In genomic region chr6:119052292-119052889, GRCh38 we compare ENCODE assay signal across 14 cellular contexts. TPM values are rescaled to one million over a fixed set of nuclear protein-coding genes. Genes with fewer than 3 reads are reported as not detected.
DNase-seq lines count a peak whose midpoint lies in the region; ATAC-seq, FAIRE-seq and TF ChIP-seq lines count a peak whose summit lies in the region.
"Had no signal": no experiment of that assay in that cellular context is flagged by ENCODE, and none has a peak within 500 bp of the region (broad histone marks: within the 10 kb centered on the region; RNA-seq: fewer than 3 reads in every experiment).

No MANE protein-coding gene starts in this region.

- peaks cover 4% of the 10 kb centered on the region for H3K9me3 Mint-ChIP-seq in CD4-positive, alpha-beta T cell
- H3K9me3 Mint-ChIP-seq in activated naive CD4-positive, alpha-beta T cell treated with anti-CD3 and anti-CD28 coated beads, Interleukin-2, amount 50 U/mL, for 72 hours = peaks cover 0 to 4% of the 10 kb centered on the region in 2 donors
- H3K9me3 Mint-ChIP-seq: immature natural killer cell had no signal

- CTCF ChIA-PET in CD4-positive, alpha-beta T cell (lab: Charles Lee) = interaction anchor here (1.1 to 1.5 kb wide), 3 partner anchors 21 to 39 kb away, joined by 3 to 6 read pairs (median 4); no protein-coding TSS in a partner anchor

- peak overlapping the region; percentile 28 for H3K27ac Mint-ChIP-seq in CD4-positive, alpha-beta T cell
- peak overlapping the region; percentile 76 to 87 for H3K27ac Mint-ChIP-seq in activated naive CD4-positive, alpha-beta T cell treated with anti-CD3 and anti-CD28 coated beads, Interleukin-2, amount 50 U/mL, for 72 hours
- H3K27ac Mint-ChIP-seq: immature natural killer cell had no signal

- no peak for TF ChIP-seq CTCF in CD4-positive, alpha-beta T cell (IDR thresholded peaks at IDR 0.05)

- no peaks in the 10 kb centered on the region for H3K9me3 ChIP-seq in CD4-positive, alpha-beta T cell (ENCODE audit: control insufficient read depth, low read length)
- H3K9me3 ChIP-seq: right atrium auricular region had no signal

- no peaks in the 10 kb centered on the region for H3K36me3 Mint-ChIP-seq in CD4-positive, alpha-beta T cell (ENCODE audit: low read depth)
- H3K36me3 Mint-ChIP-seq in activated naive CD4-positive, alpha-beta T cell treated with anti-CD3 and anti-CD28 coated beads, Interleukin-2, amount 50 U/mL, for 72 hours = peaks cover 0 to 20% of the 10 kb centered on the region in 2 donors

- intact Hi-C loops in CD4-positive, alpha-beta T cell (cut with DNase I, micrococcal nuclease) = loop anchor here in 1 of 2 experiments (1.0 to 2.0 kb wide), 2 partner anchors 26 to 58 kb away; partner anchors contain the start of gene FAM184A

- peak; percentile 55 for ATAC-seq in CD4-positive, alpha-beta T cell (ENCODE audit: poor library complexity)
- ATAC-seq in GM18873 (IDR thresholded peaks at IDR 0.05; ENCODE audit: low FRiP score, unreplicated experiment) (peak; percentile 87), HG03280 (IDR thresholded peaks at IDR 0.05; ENCODE audit: unreplicated experiment) (peak; percentile 68)
- ATAC-seq in activated naive CD4-positive, alpha-beta T cell treated with anti-CD3 and anti-CD28 coated beads, Interleukin-2, amount 50 U/mL, for 72 hours = peak; percentile 92
- ATAC-seq: PC-3 had no signal

- H3K4me1 Mint-ChIP-seq in CD4-positive, alpha-beta T cell (ENCODE audit: low read depth) = peaks cover 29% of the 10 kb centered on the region
- H3K4me1 Mint-ChIP-seq: immature natural killer cell had no signal

- DNase-seq in CD4-positive, alpha-beta T cell = no peak
- peak in 1 of 2 donors; percentile 50 for DNase-seq in activated naive CD4-positive, alpha-beta T cell treated with anti-CD3 and anti-CD28 coated beads, Interleukin-2, amount 50 U/mL, for 72 hours (ENCODE audit: low spot score in 2 of 2)
- DNase-seq in 8988T (no peak), urothelium cell line (ENCODE audit: low spot score) (no peak), iPS-NIHi11 (ENCODE audit: low spot score) (no peak), activated gamma-delta T cell (lab: John Stamatoyannopoulos, UW) (no peak)
- DNase-seq: immature natural killer cell, KG1, PC-3, T-helper 9 cell, trophoblast cell had no signal

- no peak overlapping the region for H3K27ac ChIP-seq in CD4-positive, alpha-beta T cell (ENCODE audit: low read depth, low read length)
- H3K27ac ChIP-seq: right atrium auricular region had no signal

- FAIRE-seq in urothelium cell line (lab: Jason Lieb, UNC) = no peak

- no peak overlapping the region for H3K4me3 Mint-ChIP-seq in CD4-positive, alpha-beta T cell
- H3K4me3 Mint-ChIP-seq: immature natural killer cell had no signal

- no peaks in the 10 kb centered on the region for H3K27me3 ChIP-seq in CD4-positive, alpha-beta T cell (ENCODE audit: control insufficient read depth, insufficient read depth, low read length)
- H3K27me3 ChIP-seq: right atrium auricular region had no signal

- no peaks in the 10 kb centered on the region for H3K27me3 Mint-ChIP-seq in CD4-positive, alpha-beta T cell

- POLR2A ChIA-PET in CD4-positive, alpha-beta T cell (lab: Charles Lee) = no interaction called here

RNA-seq across cellular contexts. Expression of gene FAM184A, which starts 26.1 kb away (rescaled TPM):
- 1 to 10 TPM; 2.9 to 3.3 TPM for total RNA-seq in CD4-positive, alpha-beta T cell
- 10 to 100 TPM in 1 of 2 donors, 1 to 10 TPM in 1; 8.3 to 24.9 TPM for total RNA-seq in activated naive CD4-positive, alpha-beta T cell treated with anti-CD3 and anti-CD28 coated beads, Interleukin-2, amount 50 U/mL, for 72 hours
